In genomic region chr9:2023042-2023441, GRCh38 we compare ENCODE assay signal across 8 cellular contexts. TPM values are rescaled to one million over a fixed set of nuclear protein-coding genes. Genes with fewer than 3 reads are reported as not detected.
DNase-seq lines count a peak whose midpoint lies in the region; ATAC-seq and TF ChIP-seq lines count a peak whose summit lies in the region.
"Had no signal": no experiment of that assay in that cellular context is flagged by ENCODE, and none has a peak within 500 bp of the region (broad histone marks: within the 10 kb centered on the region; RNA-seq: fewer than 3 reads in every experiment).

No MANE protein-coding gene starts in this region.

- no peaks in the 10 kb centered on the region for H3K9me3 Mint-ChIP-seq in WTC11
- H3K9me3 Mint-ChIP-seq in stimulated activated naive B cell treated with anti-CD40 and anti-IgM and Interleukin-4, amounts not matched to agents 10 μg/mL and 1 μg/mL and 100 μg/mL, for 72 hours, result no peaks in the 10 kb centered on the region

- CTCF ChIA-PET in WTC11 (lab: Charles Lee), result no interaction called here

- H3K4me1 Mint-ChIP-seq in WTC11, result peaks cover 69% of the 10 kb centered on the region
- peaks cover 58 to 80% of the 10 kb centered on the region in 2 donors for H3K4me1 Mint-ChIP-seq in stimulated activated naive B cell treated with anti-CD40 and anti-IgM and Interleukin-4, amounts not matched to agents 10 μg/mL and 1 μg/mL and 100 μg/mL, for 72 hours

- ATAC-seq in GM18907 (IDR thresholded peaks at IDR 0.05; ENCODE audit: unreplicated experiment) (peak; percentile 4), WTC11 (peak; percentile 31; the same call in 1 of the 2 replicates), left cardiac atrium (peak; percentile 33 to 49), GM21515 (IDR thresholded peaks at IDR 0.05; ENCODE audit: unreplicated experiment) (no peak)
- ATAC-seq in stimulated activated naive B cell treated with anti-CD40 and anti-IgM and Interleukin-4, amounts not matched to agents 10 μg/mL and 1 μg/mL and 100 μg/mL, for 72 hours (replicated peaks), result no peak

- POLR2A ChIA-PET in WTC11 (lab: Charles Lee), result no interaction called here

- no peak for TF ChIP-seq CTCF in WTC11 (IDR thresholded peaks at IDR 0.05)

- no peaks in the 10 kb centered on the region for H3K36me3 Mint-ChIP-seq in WTC11
- H3K36me3 Mint-ChIP-seq in stimulated activated naive B cell treated with anti-CD40 and anti-IgM and Interleukin-4, amounts not matched to agents 10 μg/mL and 1 μg/mL and 100 μg/mL, for 72 hours, result peaks cover 0 to 17% of the 10 kb centered on the region in 2 donors

- intact Hi-C loops in left cardiac atrium (cut with DNase I), result no loop called here

- H3K27me3 Mint-ChIP-seq in WTC11 (ENCODE audit: low read depth), result peaks cover 49% of the 10 kb centered on the region
- H3K27me3 Mint-ChIP-seq in stimulated activated naive B cell treated with anti-CD40 and anti-IgM and Interleukin-4, amounts not matched to agents 10 μg/mL and 1 μg/mL and 100 μg/mL, for 72 hours, result no peaks in the 10 kb centered on the region

- H3K27ac Mint-ChIP-seq in WTC11, result no peak overlapping the region
- no peak overlapping the region for H3K27ac Mint-ChIP-seq in stimulated activated naive B cell treated with anti-CD40 and anti-IgM and Interleukin-4, amounts not matched to agents 10 μg/mL and 1 μg/mL and 100 μg/mL, for 72 hours

- no peak overlapping the region for H3K4me3 Mint-ChIP-seq in WTC11
- H3K4me3 Mint-ChIP-seq in stimulated activated naive B cell treated with anti-CD40 and anti-IgM and Interleukin-4, amounts not matched to agents 10 μg/mL and 1 μg/mL and 100 μg/mL, for 72 hours, result peak overlapping the region; percentile 41 to 43

- no peak for DNase-seq in WTC11 (ENCODE audit: low spot score)
- no peak for DNase-seq in left cardiac atrium
- no peak for DNase-seq in stimulated activated naive B cell treated with anti-CD40 and anti-IgM and Interleukin-4, amounts not matched to agents 10 μg/mL and 1 μg/mL and 100 μg/mL, for 72 hours
- DNase-seq in mesenteric fat pad (ENCODE audit: low spot score), result no peak
- DNase-seq in NCI-H1694 (lab: John Stamatoyannopoulos, UW), result no peak
- DNase-seq: cortex of kidney had no signal

TF ChIP-seq in WTC11, 78 proteins besides CTCF, POLR2A, EP300 and RAD21:
- TF ChIP-seq GTF2I (CRISPR knock-in tag; conservative IDR thresholded peaks at IDR 0.05) (no peak), ESRRA (CRISPR knock-in tag; IDR thresholded peaks at IDR 0.05; ENCODE audit: borderline replicate concordance) (no peak), FOXK1 (CRISPR knock-in tag; IDR thresholded peaks at IDR 0.05) (no peak), RELA (CRISPR knock-in tag; IDR thresholded peaks at IDR 0.05; ENCODE audit: borderline replicate concordance) (no peak), GABPB1 (CRISPR knock-in tag; IDR thresholded peaks at IDR 0.05) (no peak), CDX4 (CRISPR knock-in tag; IDR thresholded peaks at IDR 0.05; ENCODE audit: borderline replicate concordance) (no peak), ZNF416 (CRISPR knock-in tag; IDR thresholded peaks at IDR 0.05) (no peak), E2F5 (CRISPR knock-in tag; IDR thresholded peaks at IDR 0.05) (no peak), CBFB (CRISPR knock-in tag; IDR thresholded peaks at IDR 0.05; ENCODE audit: low read depth) (no peak), TP53 (CRISPR knock-in tag; IDR thresholded peaks at IDR 0.05) (no peak), TCF7 (CRISPR knock-in tag; IDR thresholded peaks at IDR 0.05; ENCODE audit: low read depth) (no peak), ZNF532 (CRISPR knock-in tag; IDR thresholded peaks at IDR 0.05; ENCODE audit: borderline replicate concordance) (no peak), GRHL2 (CRISPR knock-in tag; IDR thresholded peaks at IDR 0.05; ENCODE audit: insufficient replicate concordance, severe bottlenecking) (no peak), SOX15 (CRISPR knock-in tag; IDR thresholded peaks at IDR 0.05) (no peak), ELF4 (CRISPR knock-in tag; IDR thresholded peaks at IDR 0.05; ENCODE audit: low read depth) (no peak), ZBTB21 (CRISPR knock-in tag; IDR thresholded peaks at IDR 0.05; ENCODE audit: borderline replicate concordance) (no peak), MAX (CRISPR knock-in tag; IDR thresholded peaks at IDR 0.05) (no peak), NR1H2 (CRISPR knock-in tag; IDR thresholded peaks at IDR 0.05) (no peak)

RNA-seq across cellular contexts. Expression of gene SMARCA2, which starts 7.9 kb away (rescaled TPM):
- total RNA-seq in WTC11 (2021) (15.7 to 20.3 TPM (median 17.2 TPM) in 3 replicates), left cardiac atrium (100 to 1,000 TPM in 1 of 2 donors, 10 to 100 TPM in 1; 77.4 to 115 TPM), mesenteric fat pad (136 TPM)

Comparison
In these comparisons a context has a peak if more than half of its experiments do, and no peak if none do; other contexts are left out.
1. ATAC-seq: peak in GM18907 (single experiment), WTC11 (single experiment) and left cardiac atrium (2 of 2); none in stimulated activated naive B cell treated with anti-CD40 and anti-IgM and Interleukin-4, amounts not matched to agents 10 μg/mL and 1 μg/mL and 100 μg/mL, for 72 hours (0 of 2) and GM21515 (single experiment).